ENCODE assay signal across 35 cellular contexts in the genomic region with DNA sequence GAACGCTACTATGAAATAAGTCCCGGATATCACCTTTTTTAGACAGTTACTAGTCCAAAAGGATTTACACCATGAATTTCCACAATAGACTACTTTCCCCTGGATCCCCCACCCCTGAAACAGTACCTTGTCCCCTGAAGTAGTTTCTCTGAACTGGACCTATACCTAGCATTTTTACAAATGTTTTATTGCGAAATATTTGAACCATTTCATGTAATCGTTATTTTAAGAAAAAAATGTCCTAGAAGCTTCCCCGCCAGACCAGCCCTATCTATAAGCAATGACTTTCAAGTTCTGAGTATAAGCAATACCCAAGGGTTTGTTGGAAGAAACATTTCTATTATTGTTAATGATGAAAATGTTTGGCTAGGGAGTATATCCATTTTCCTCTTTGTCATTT.
"Had no signal": no experiment of that assay in that cellular context is flagged by ENCODE, and none has a peak within 500 bp of the region (broad histone marks: within the 10 kb centered on the region; RNA-seq: fewer than 3 reads in every experiment).

No MANE protein-coding gene starts in this region.

- DNase-seq: Kasumi-1, MG63, MM.1S, MV-4-11, NCI-H1048, NCI-H1092, NCI-H1092 treated with DMSO at 0.1 percent for 48 hours, NCI-H1105, NCI-H1105 treated with DMSO at 0.1 percent for 48 hours, NCI-H1417, NCI-H1417 treated with DMSO at 0.1 percent for 48 hours, NCI-H1436, NCI-H1436 treated with DMSO at 0.1 percent for 48 hours, NCI-H146, NCI-H1694, NCI-H1694 treated with DMSO at 0.1 percent for 48 hours, NCI-H187, NCI-H187 treated with DMSO at 0.1 percent for 48 hours, NCI-H1930, NCI-H2029, NCI-H2029 treated with DMSO at 0.1 percent for 48 hours, NCI-H2081, NCI-H2081 treated with DMSO at 0.1 percent for 48 hours, NCI-H2107, NCI-H2171, NCI-H2171 treated with DMSO at 0.1 percent for 48 hours, NCI-H2227 treated with DMSO at 0.1 percent for 48 hours, NCI-H226, NCI-H345, NCI-H446, NCI-H446 treated with DMSO at 0.1 percent for 48 hours, NCI-H510A, NCI-H510A treated with DMSO at 0.1 percent for 48 hours, NCI-H524, NCI-H524 treated with DMSO at 0.1 percent for 48 hours had no signal

- H3K9me3 ChIP-seq: MG63 had no signal

- H3K36me3 ChIP-seq: MG63 had no signal

- H3K27me3 ChIP-seq: MG63 had no signal

- H3K4me3 ChIP-seq: MG63 had no signal
